In the genomic region with DNA sequence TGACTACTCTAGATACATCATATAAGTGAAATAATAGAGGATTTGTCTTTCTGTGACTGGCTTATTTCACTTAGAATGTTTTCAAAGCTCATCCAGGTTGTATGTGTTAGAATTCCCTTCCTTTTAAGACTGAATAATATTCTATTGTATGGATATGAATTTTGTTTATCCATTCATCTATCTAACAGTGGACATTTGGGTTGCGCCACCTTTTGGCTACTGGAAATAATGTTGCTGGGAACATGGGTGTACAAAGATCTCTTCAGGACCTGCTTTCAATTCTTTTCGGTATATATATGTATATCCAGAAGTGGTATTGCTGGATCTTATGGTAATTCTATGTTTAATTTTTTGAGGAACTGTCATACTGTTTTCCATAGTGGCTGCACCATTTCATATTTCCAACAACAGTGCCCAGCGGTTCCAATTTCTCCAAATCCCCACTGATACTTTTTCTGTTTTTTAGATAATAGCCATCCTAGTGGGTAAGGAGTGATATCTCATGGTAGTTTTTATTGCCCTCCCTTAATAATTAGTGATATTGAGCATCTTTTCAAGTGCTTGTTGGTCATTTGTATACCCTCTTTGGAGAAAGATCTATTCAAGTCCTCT, we compare ENCODE assay signal across 9 cellular contexts. TPM values are rescaled to one million over a fixed set of nuclear protein-coding genes. Genes with fewer than 3 reads are reported as not detected.
DNase-seq lines count a peak whose midpoint lies in the region; ATAC-seq and TF ChIP-seq lines count a peak whose summit lies in the region.
"Had no signal": no experiment of that assay in that cellular context is flagged by ENCODE, and none has a peak within 500 bp of the region (broad histone marks: within the 10 kb centered on the region; RNA-seq: fewer than 3 reads in every experiment).

No MANE protein-coding gene starts in this region.

- H3K9me3 Mint-ChIP-seq in activated T-helper 1 cell treated with anti-CD3 and anti-CD28 coated beads, Interleukin-12 subunit alpha, Interleukin-12 subunit beta, Interleukin-2, Interleukin-4 antibody, amounts not matched to agents 30 ng/mL and 10 ng/mL and 1 ng/mL, durations not matched to agents 14 hours and 24 hours and 36 hours = no peaks in the 10 kb centered on the region

- TF ChIP-seq EP300 in sigmoid colon (IDR thresholded peaks at IDR 0.05) = no peak

- no peak for TF ChIP-seq POLR2A in sigmoid colon (IDR thresholded peaks at IDR 0.05)

- peak; percentile 20 for DNase-seq in NCI-H2196 (lab: John Stamatoyannopoulos, UW; ENCODE audit: unreplicated experiment)
- no peak for DNase-seq in NCI-H2196 treated with DMSO at 0.1 percent for 48 hours (lab: John Stamatoyannopoulos, UW; ENCODE audit: unreplicated experiment)
- DNase-seq in NCI-H1694 (lab: John Stamatoyannopoulos, UW) = peak; percentile 10
- DNase-seq in dermis blood vessel endothelial cell = peak; percentile 70
- no peak for DNase-seq in sigmoid colon
- no peak for DNase-seq in activated T-helper 1 cell treated with anti-CD3 and anti-CD28 coated beads, Interleukin-12 subunit alpha, Interleukin-12 subunit beta, Interleukin-2, Interleukin-4 antibody, amounts not matched to agents 30 ng/mL and 10 ng/mL and 1 ng/mL, durations not matched to agents 14 hours and 24 hours and 36 hours (ENCODE audit: low spot score)
- DNase-seq in NCI-H146 treated with DMSO at 0.1 percent for 48 hours (lab: John Stamatoyannopoulos, UW; ENCODE audit: unreplicated experiment) = no peak

- H3K4me1 Mint-ChIP-seq in activated T-helper 1 cell treated with anti-CD3 and anti-CD28 coated beads, Interleukin-12 subunit alpha, Interleukin-12 subunit beta, Interleukin-2, Interleukin-4 antibody, amounts not matched to agents 30 ng/mL and 10 ng/mL and 1 ng/mL, durations not matched to agents 14 hours and 24 hours and 36 hours (ENCODE audit: low read depth) = peaks cover 10% of the 10 kb centered on the region

- H3K9me3 ChIP-seq in sigmoid colon = no peaks in the 10 kb centered on the region

- intact Hi-C loops in sigmoid colon (cut with DNase I) = no loop called here
- intact Hi-C loops in activated T-helper 1 cell treated with anti-CD3 and anti-CD28 coated beads, Interleukin-12 subunit alpha, Interleukin-12 subunit beta, Interleukin-2, Interleukin-4 antibody, amounts not matched to agents 30 ng/mL and 10 ng/mL and 1 ng/mL, durations not matched to agents 14 hours and 24 hours and 36 hours (cut with micrococcal nuclease) = no loop called here

- H3K27me3 Mint-ChIP-seq in activated T-helper 1 cell treated with anti-CD3 and anti-CD28 coated beads, Interleukin-12 subunit alpha, Interleukin-12 subunit beta, Interleukin-2, Interleukin-4 antibody, amounts not matched to agents 30 ng/mL and 10 ng/mL and 1 ng/mL, durations not matched to agents 14 hours and 24 hours and 36 hours (ENCODE audit: insufficient read depth) = peaks cover 45% of the 10 kb centered on the region

- 44 to 83% methylated on average over 3 of the region's 3 CpGs for WGBS in sigmoid colon, 2 donors

- H3K4me3 ChIP-seq in sigmoid colon = no peak overlapping the region
- H3K4me3 ChIP-seq: BLaER1 treated with 17β-estradiol and CSF1 and Interleukin-3, amounts not matched to agents 10 nM and 100 nM had no signal

- no peaks in the 10 kb centered on the region for H3K36me3 Mint-ChIP-seq in activated T-helper 1 cell treated with anti-CD3 and anti-CD28 coated beads, Interleukin-12 subunit alpha, Interleukin-12 subunit beta, Interleukin-2, Interleukin-4 antibody, amounts not matched to agents 30 ng/mL and 10 ng/mL and 1 ng/mL, durations not matched to agents 14 hours and 24 hours and 36 hours (ENCODE audit: low read depth)

- no peak overlapping the region for H3K27ac Mint-ChIP-seq in activated T-helper 1 cell treated with anti-CD3 and anti-CD28 coated beads, Interleukin-12 subunit alpha, Interleukin-12 subunit beta, Interleukin-2, Interleukin-4 antibody, amounts not matched to agents 30 ng/mL and 10 ng/mL and 1 ng/mL, durations not matched to agents 14 hours and 24 hours and 36 hours

- peak in 3 of 4 experiments; percentile 7 to 29 (median 14) for TF ChIP-seq CTCF in sigmoid colon (IDR thresholded peaks at IDR 0.05)

- no peaks in the 10 kb centered on the region for H3K27me3 ChIP-seq in sigmoid colon

- no peaks in the 10 kb centered on the region for H3K36me3 ChIP-seq in sigmoid colon
- H3K36me3 ChIP-seq: BLaER1 treated with 17β-estradiol and CSF1 and Interleukin-3, amounts not matched to agents 10 nM and 100 nM had no signal

- H3K27ac ChIP-seq in sigmoid colon = no peak overlapping the region
- H3K27ac ChIP-seq: BLaER1 treated with 17β-estradiol and CSF1 and Interleukin-3, amounts not matched to agents 10 nM and 100 nM had no signal

- peaks cover 0 to 16% (median 11%) of the 10 kb centered on the region in 4 donors for H3K4me1 ChIP-seq in sigmoid colon

- H3K4me3 Mint-ChIP-seq in activated T-helper 1 cell treated with anti-CD3 and anti-CD28 coated beads, Interleukin-12 subunit alpha, Interleukin-12 subunit beta, Interleukin-2, Interleukin-4 antibody, amounts not matched to agents 30 ng/mL and 10 ng/mL and 1 ng/mL, durations not matched to agents 14 hours and 24 hours and 36 hours = no peak overlapping the region

- no peak for ATAC-seq in GM19395 (IDR thresholded peaks at IDR 0.05; ENCODE audit: unreplicated experiment)

RNA-seq across cellular contexts. Expression of a gene that starts 3.4 kb away (rescaled TPM):
- total RNA-seq in dermis blood vessel endothelial cell (55.6 and 60.1 TPM in 2 replicates), sigmoid colon (10 to 100 TPM; 27.3 to 30.7 (median 29.0) TPM)
- 1 to 10 TPM in 2 of 3 donors, under 1 TPM in 1; 0.69 to 4.7 (median 1.2) TPM for polyA plus RNA-seq in sigmoid colon
- 0.44 and 0.70 TPM in 2 replicates for total RNA-seq in activated T-helper 1 cell treated with anti-CD3 and anti-CD28 coated beads, Interleukin-12 subunit alpha, Interleukin-12 subunit beta, Interleukin-2, Interleukin-4 antibody, amounts not matched to agents 30 ng/mL and 10 ng/mL and 1 ng/mL, durations not matched to agents 14 hours and 24 hours and 36 hours

Comparison
In these comparisons a context has a peak if more than half of its experiments do, and no peak if none do; other contexts are left out.
1. DNase-seq: peak in NCI-H2196 (single experiment), NCI-H1694 (single experiment) and dermis blood vessel endothelial cell (single experiment); none in NCI-H2196 treated with DMSO at 0.1 percent for 48 hours (single experiment), sigmoid colon (single experiment), activated T-helper 1 cell treated with anti-CD3 and anti-CD28 coated beads, Interleukin-12 subunit alpha, Interleukin-12 subunit beta, Interleukin-2, Interleukin-4 antibody, amounts not matched to agents 30 ng/mL and 10 ng/mL and 1 ng/mL, durations not matched to agents 14 hours and 24 hours and 36 hours (single experiment) and NCI-H146 treated with DMSO at 0.1 percent for 48 hours (single experiment).
2. RNA of a gene that starts 3.4 kb away (total RNA-seq): 55.6 to 60.1 TPM in dermis blood vessel endothelial cell and 27.3 to 30.7 TPM in sigmoid colon; 0.44 to 0.70 TPM in activated T-helper 1 cell treated with anti-CD3 and anti-CD28 coated beads, Interleukin-12 subunit alpha, Interleukin-12 subunit beta, Interleukin-2, Interleukin-4 antibody, amounts not matched to agents 30 ng/mL and 10 ng/mL and 1 ng/mL, durations not matched to agents 14 hours and 24 hours and 36 hours; every median in the first group is over 10 times any median in the second.